In genomic region chr5:54772232-54773168, GRCh38 we compare ENCODE assay signal across 23 cellular contexts.
DNase-seq lines count a peak whose midpoint lies in the region; ATAC-seq and TF ChIP-seq lines count a peak whose summit lies in the region.
"Had no signal": no experiment of that assay in that cellular context is flagged by ENCODE, and none has a peak within 500 bp of the region (broad histone marks: within the 10 kb centered on the region; RNA-seq: fewer than 3 reads in every experiment).

No MANE protein-coding gene starts in this region.

- no peak overlapping the region for H2BK15ac ChIP-seq in mesendoderm (replicated peaks; ENCODE audit: low read depth)

- peak overlapping the region; percentile 83 to 95 (median 88) for H3K27ac Mint-ChIP-seq in naive B cell
- H3K27ac Mint-ChIP-seq: activated CD4-positive, alpha-beta memory T cell treated with anti-CD3 and anti-CD28 coated beads, Interleukin-2, amount 10 ng/mL, durations not matched to agents 7 days and 5 days; immature natural killer cell had no signal

- H3K4me3 Mint-ChIP-seq in naive B cell: peak overlapping the region in 5 of 8 donors; percentile 17 to 80 (median 60)
- H3K4me3 Mint-ChIP-seq: activated CD4-positive, alpha-beta memory T cell treated with anti-CD3 and anti-CD28 coated beads, Interleukin-2, amount 10 ng/mL, durations not matched to agents 7 days and 5 days; immature natural killer cell had no signal

- H3K36me3 ChIP-seq in OCI-LY3 (replicated peaks; ENCODE audit: low read depth, low read length) (no peaks in the 10 kb centered on the region), mesendoderm (ENCODE audit: control insufficient read depth, insufficient read depth, low read length) (no peaks in the 10 kb centered on the region)
- H3K36me3 ChIP-seq: left lung, neutrophil, tibial artery had no signal

- peak overlapping the region; percentile 80 for H3K9ac ChIP-seq in OCI-LY3 (ENCODE audit: low read length)
- no peak overlapping the region for H3K9ac ChIP-seq in mesendoderm (ENCODE audit: low read length)

- no peak overlapping the region for H3K18ac ChIP-seq in mesendoderm (ENCODE audit: low read length)

- H3K27me3 Mint-ChIP-seq in naive B cell: no peaks in the 10 kb centered on the region

- no peaks in the 10 kb centered on the region for H3K79me1 ChIP-seq in mesendoderm (ENCODE audit: low read length)

- H2AFZ ChIP-seq in OCI-LY3 (ENCODE audit: low read depth, low read length): no peak overlapping the region

- no peaks in the 10 kb centered on the region for H3K9me3 Mint-ChIP-seq in naive B cell
- H3K9me3 Mint-ChIP-seq: activated CD4-positive, alpha-beta memory T cell treated with anti-CD3 and anti-CD28 coated beads, Interleukin-2, amount 10 ng/mL, durations not matched to agents 7 days and 5 days; immature natural killer cell had no signal

- H4K8ac ChIP-seq in mesendoderm (ENCODE audit: low read depth, low read length): no peak overlapping the region

- no peak overlapping the region for H3K4ac ChIP-seq in mesendoderm (ENCODE audit: low read depth, low read length)

- DNase-seq in naive B cell (peak; percentile 69), mesendoderm (no peak), cardiac septum (ENCODE audit: low spot score) (no peak)
- DNase-seq: activated CD4-positive, alpha-beta memory T cell treated with anti-CD3 and anti-CD28 coated beads, Interleukin-2, amount 10 ng/mL, durations not matched to agents 7 days and 5 days; activated CD4-positive, CD25-positive, alpha-beta regulatory T cell; amniotic stem cell; caudate nucleus; dorsolateral prefrontal cortex; foreskin keratinocyte; immature natural killer cell; left lung; NCI-H146; NCI-H69; small intestine; stimulated activated naive CD8-positive, alpha-beta T cell treated with anti-CD3 and anti-CD28 coated beads, Interleukin-15, Interleukin-2, amounts not matched to agents 100 U/mL and 50 U/mL, for 24 hours; tibial artery had no signal

- no CpG with 5 or more reads among the region's 6 CpGs for WGBS in mesendoderm (ENCODE audit: extremely low coverage, insufficient coverage, low lambda C conversion rate)

- no peak overlapping the region for H2BK5ac ChIP-seq in mesendoderm (ENCODE audit: low read length)

- H3K23ac ChIP-seq in mesendoderm (ENCODE audit: low read length): no peak overlapping the region

- no peaks in the 10 kb centered on the region for H3K9me3 ChIP-seq in OCI-LY3 (ENCODE audit: insufficient read depth, low read length)
- H3K9me3 ChIP-seq: left lung, neutrophil, tibial artery had no signal

- H3K4me1 Mint-ChIP-seq in naive B cell: peaks cover 45 to 92% (median 87%) of the 10 kb centered on the region in 3 donors
- H3K4me1 Mint-ChIP-seq: immature natural killer cell had no signal

- no peaks in the 10 kb centered on the region for H4K20me1 ChIP-seq in OCI-LY3 (ENCODE audit: insufficient read depth, low read length)

- H3K27me3 ChIP-seq in OCI-LY3 (ENCODE audit: low read depth, low read length) (no peaks in the 10 kb centered on the region), mesendoderm (ENCODE audit: insufficient read depth, low read length, poor library complexity) (no peaks in the 10 kb centered on the region)
- H3K27me3 ChIP-seq: dorsolateral prefrontal cortex, left lung, neutrophil, tibial artery had no signal

- intact Hi-C loops in cardiac septum (cut with DNase I): no loop called here

- peak; percentile 51 for ATAC-seq in GM18511 (IDR thresholded peaks at IDR 0.05; ENCODE audit: unreplicated experiment)
- peak; percentile 48 for ATAC-seq in HG02798 (IDR thresholded peaks at IDR 0.05; ENCODE audit: poor library complexity, unreplicated experiment)
- ATAC-seq in naive B cell (ENCODE audit: low read depth in 2 of 2): peak; percentile 87 to 92
- ATAC-seq in HG03460 (IDR thresholded peaks at IDR 0.05; ENCODE audit: unreplicated experiment): no peak
- ATAC-seq in GM21447 (IDR thresholded peaks at IDR 0.05; ENCODE audit: unreplicated experiment): no peak
- ATAC-seq: foreskin keratinocyte; GM12878; left lung; stimulated activated naive CD8-positive, alpha-beta T cell treated with anti-CD3 and anti-CD28 coated beads, Interleukin-15, Interleukin-2, amounts not matched to agents 100 U/mL and 50 U/mL, for 24 hours had no signal

- peak overlapping the region; percentile 100 for H3K27ac ChIP-seq in OCI-LY3 (ENCODE audit: low read length)
- H3K27ac ChIP-seq in mesendoderm (ENCODE audit: low read depth, low read length): no peak overlapping the region
- H3K27ac ChIP-seq: dorsolateral prefrontal cortex, foreskin keratinocyte, left lung, neutrophil had no signal

- H3K56ac ChIP-seq in mesendoderm (ENCODE audit: low read length): no peak overlapping the region

- no peak for TF ChIP-seq CTCF in OCI-LY3 (IDR thresholded peaks at IDR 0.05; ENCODE audit: low read depth, low read length)

- peak overlapping the region; percentile 68 for H3K4me2 ChIP-seq in OCI-LY3 (ENCODE audit: low read length)
- no peak overlapping the region for H3K4me2 ChIP-seq in mesendoderm (ENCODE audit: low read length)

- H3K4me1 ChIP-seq in OCI-LY3 (ENCODE audit: low read length) (peaks cover 92% of the 10 kb centered on the region), mesendoderm (ENCODE audit: control insufficient read depth, low read depth, low read length) (peaks cover 9% of the 10 kb centered on the region)
- H3K4me1 ChIP-seq: foreskin keratinocyte, left lung had no signal

- H3K4me3 ChIP-seq in OCI-LY3 (ENCODE audit: low read length): peak overlapping the region; percentile 44
- no peak overlapping the region for H3K4me3 ChIP-seq in mesendoderm (ENCODE audit: low read length)
- H3K4me3 ChIP-seq: dorsolateral prefrontal cortex, GM12878, left lung, tibial artery had no signal

- H2AK5ac ChIP-seq in mesendoderm (ENCODE audit: low read length): no peak overlapping the region

- no peaks in the 10 kb centered on the region for H3K36me3 Mint-ChIP-seq in naive B cell
- H3K36me3 Mint-ChIP-seq: immature natural killer cell had no signal

- H3K79me2 ChIP-seq in OCI-LY3 (ENCODE audit: low read length): no peaks in the 10 kb centered on the region
- H3K79me2 ChIP-seq in mesendoderm (ENCODE audit: control insufficient read depth, insufficient read depth, low read length): no peaks in the 10 kb centered on the region

- no peak overlapping the region for H2BK120ac ChIP-seq in mesendoderm (ENCODE audit: low read depth, low read length)

- no peak overlapping the region for H4K5ac ChIP-seq in mesendoderm (ENCODE audit: low read length)

Comparison
In these comparisons a context has a peak if more than half of its experiments do, and no peak if none do; other contexts are left out.
1. ATAC-seq: peak in GM18511 (single experiment), HG02798 (single experiment) and naive B cell (2 of 2); none in HG03460 (single experiment) and GM21447 (single experiment).